9 cellular contexts compared by ENCODE assay signal in the genomic region with DNA sequence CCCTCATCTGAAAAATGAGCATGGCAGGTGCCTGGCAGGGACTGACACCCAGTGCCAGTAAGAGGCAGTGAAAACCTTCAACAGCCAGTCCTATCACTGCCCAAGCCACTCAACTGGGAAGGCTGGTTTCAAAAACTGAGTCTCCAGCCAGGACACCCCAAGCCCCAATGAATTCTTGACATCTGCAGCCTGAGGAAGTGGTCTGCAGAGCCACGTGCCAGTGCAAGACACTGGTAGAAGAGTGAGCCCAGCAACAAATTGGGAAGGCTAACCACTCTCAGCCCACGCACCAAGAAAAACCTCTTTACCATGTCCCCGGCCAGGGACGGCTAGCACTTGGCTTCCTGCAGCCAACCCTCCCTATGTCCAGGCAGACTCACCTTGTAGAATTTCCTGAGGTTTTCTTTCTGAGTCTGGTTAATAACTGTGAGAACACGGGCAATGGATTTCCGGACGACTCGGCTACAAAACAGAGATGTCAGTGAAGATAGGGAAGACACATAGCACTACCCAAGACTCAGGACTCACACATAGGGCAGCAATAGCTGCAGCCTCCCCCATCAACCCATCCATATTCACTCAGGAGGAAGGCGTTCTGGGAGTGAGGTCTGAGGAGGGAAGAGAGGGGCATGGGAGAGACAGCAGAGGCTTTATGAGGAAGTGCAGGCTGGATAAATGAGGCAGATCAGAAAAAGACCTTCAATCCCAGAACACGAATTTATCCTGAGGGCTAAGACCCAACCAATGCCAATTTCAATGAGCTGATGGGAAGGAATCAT. TPM values are rescaled to one million over a fixed set of nuclear protein-coding genes. Genes with fewer than 3 reads are reported as not detected.
DNase-seq lines count a peak whose midpoint lies in the region; ATAC-seq and TF ChIP-seq lines count a peak whose summit lies in the region.
"Had no signal": no experiment of that assay in that cellular context is flagged by ENCODE, and none has a peak within 500 bp of the region (broad histone marks: within the 10 kb centered on the region; RNA-seq: fewer than 3 reads in every experiment).

No MANE protein-coding gene starts in this region.

- H3K4me3 ChIP-seq in DND-41 (ENCODE audit: low read depth in 1 of 2, low read length in 2 of 2) (peak overlapping the region; percentile 61 to 92; a peak in 3 of 4 replicates), NT2/D1 (ENCODE audit: insufficient read length, low read depth) (peak overlapping the region; percentile 81), duodenal mucosa (ENCODE audit: low read depth in 1 of 2, low read length in 2 of 2) (peak overlapping the region; percentile 88 to 96), neural progenitor cell (peak overlapping the region; percentile 99)

- peak overlapping the region; percentile 95 for H3K4me3 Mint-ChIP-seq in neural progenitor cell

- peaks cover 24% of the 10 kb centered on the region for H3K4me1 Mint-ChIP-seq in neural progenitor cell

- H3K4me2 ChIP-seq in DND-41 (ENCODE audit: insufficient read depth, low read length) (peak overlapping the region; percentile 93), neural progenitor cell (peak overlapping the region; percentile 98)

- peaks cover 55% of the 10 kb centered on the region for H3K36me3 ChIP-seq in DND-41 (ENCODE audit: insufficient read depth, low read length)
- H3K36me3 ChIP-seq in NT2/D1 (ENCODE audit: insufficient read depth, insufficient read length, low read length) = peaks cover 72% of the 10 kb centered on the region
- H3K36me3 ChIP-seq in duodenal mucosa (ENCODE audit: control insufficient read depth in 1 of 2, insufficient read depth in 2 of 2, low read length in 2 of 2) = peaks cover 24 to 43% of the 10 kb centered on the region in 2 donors
- H3K36me3 ChIP-seq in neural progenitor cell = no peaks in the 10 kb centered on the region

- peaks cover 38% of the 10 kb centered on the region for H3K4me1 ChIP-seq in DND-41 (ENCODE audit: insufficient read depth, low read length)
- peaks cover 27% of the 10 kb centered on the region for H3K4me1 ChIP-seq in NT2/D1 (ENCODE audit: insufficient read depth, insufficient read length)
- peaks cover 26 to 38% of the 10 kb centered on the region in 2 donors for H3K4me1 ChIP-seq in duodenal mucosa (ENCODE audit: control insufficient read depth in 1 of 2, insufficient read depth in 2 of 2, low read length in 2 of 2)
- peaks cover 14% of the 10 kb centered on the region for H3K4me1 ChIP-seq in neural progenitor cell

- H4K20me1 ChIP-seq in DND-41 (ENCODE audit: insufficient read depth, low read length) = peaks cover 62% of the 10 kb centered on the region
- H4K20me1 ChIP-seq in neural progenitor cell (ENCODE audit: low read depth) = peaks cover 61% of the 10 kb centered on the region

- H3K27me3 ChIP-seq in DND-41 (ENCODE audit: insufficient read depth, low read length, poor library complexity) (no peaks in the 10 kb centered on the region), NT2/D1 (ENCODE audit: insufficient read depth, insufficient read length) (no peaks in the 10 kb centered on the region), duodenal mucosa (ENCODE audit: control insufficient read depth in 1 of 2, insufficient read depth in 2 of 2, low read length in 2 of 2) (no peaks in the 10 kb centered on the region), neural progenitor cell (no peaks in the 10 kb centered on the region)

- H3K27ac ChIP-seq in DND-41 (ENCODE audit: low read length) = 0 out of 2 replicates have a peak overlapping the region, but pooled peaks have one; percentile 91
- H3K27ac ChIP-seq in duodenal mucosa (ENCODE audit: low read depth, low read length) = no peak overlapping the region
- H3K27ac ChIP-seq in neural progenitor cell = no peak overlapping the region

- H3K79me2 ChIP-seq in DND-41 (ENCODE audit: insufficient read depth, low read length) = peaks cover 35% of the 10 kb centered on the region
- peaks cover 43% of the 10 kb centered on the region for H3K79me2 ChIP-seq in neural progenitor cell (ENCODE audit: low read depth)

- H3K27ac Mint-ChIP-seq in neural progenitor cell = peak overlapping the region; percentile 32

- H3K36me3 Mint-ChIP-seq in neural progenitor cell = peaks cover 8% of the 10 kb centered on the region

- DNase-seq in DND-41 (no peak), NT2/D1 (ENCODE audit: low read depth, low spot score) (no peak), neural progenitor cell (ENCODE audit: low spot score) (no peak), HUDEP-2 (lab: John Stamatoyannopoulos, UW; ENCODE audit: unreplicated experiment in 76 of 76) (no peak), T-helper 9 cell (no peak)
- DNase-seq in activated CD8-positive, alpha-beta memory T cell treated with anti-CD3 and anti-CD28 coated beads for 24 hours = no peak
- DNase-seq: NK-92 treated with Interleukin-12 subunit alpha and Interleukin-12 subunit beta, amount 100 ng/mL, for 24 hours had no signal

- no peak for ATAC-seq in DND-41 (ENCODE audit: insufficient read depth, low read depth)
- no peak for ATAC-seq in GM19328 (IDR thresholded peaks at IDR 0.05; ENCODE audit: unreplicated experiment)

- peaks cover 6% of the 10 kb centered on the region for H3K27me3 Mint-ChIP-seq in neural progenitor cell (ENCODE audit: insufficient read depth, low read depth)

- peaks cover 81% of the 10 kb centered on the region for H3F3A ChIP-seq in neural progenitor cell (ENCODE audit: low read depth)

- no peaks in the 10 kb centered on the region for H3K9me3 ChIP-seq in DND-41 (ENCODE audit: insufficient read depth, low read length, severe bottlenecking)
- H3K9me3 ChIP-seq in NT2/D1 (ENCODE audit: insufficient read depth, low read length) = no peaks in the 10 kb centered on the region
- H3K9me3 ChIP-seq in duodenal mucosa (ENCODE audit: control insufficient read depth in 1 of 2, low read length in 2 of 2) = no peaks in the 10 kb centered on the region
- no peaks in the 10 kb centered on the region for H3K9me3 ChIP-seq in neural progenitor cell (ENCODE audit: low read depth)

- peak overlapping the region; percentile 79 for H3K9ac ChIP-seq in DND-41 (ENCODE audit: low read depth, low read length)
- peak overlapping the region; percentile 87 for H3K9ac ChIP-seq in NT2/D1 (ENCODE audit: insufficient read length, low read depth)
- H3K9ac ChIP-seq in duodenal mucosa (ENCODE audit: low read depth in 1 of 2, low read length in 2 of 2) = peak overlapping the region; percentile 80 to 92
- H3K9ac ChIP-seq in neural progenitor cell = peak overlapping the region; percentile 100

- no peaks in the 10 kb centered on the region for H3K9me3 Mint-ChIP-seq in neural progenitor cell

- TF ChIP-seq CTCF in DND-41 (IDR thresholded peaks at IDR 0.05; ENCODE audit: borderline replicate concordance, extremely low read depth, low read length, poor library complexity, severe bottlenecking) = no peak
- TF ChIP-seq CTCF in neural progenitor cell (IDR thresholded peaks at IDR 0.05) = no peak

- H2AFZ ChIP-seq in DND-41 (ENCODE audit: low read depth, low read length) (no peak overlapping the region), neural progenitor cell (replicated peaks) (no peak overlapping the region)

RNA-seq across cellular contexts. Expression of gene RPL35, which starts 1.8 kb away (rescaled TPM):
- 2,408 and 2,553 TPM in 2 replicates for total RNA-seq in neural progenitor cell (ENCODE audit: low replicate concordance)

RNA-seq across cellular contexts. Expression of gene ARPC5L, which starts 1.9 kb away (rescaled TPM):
- 24.0 and 26.2 TPM in 2 replicates for total RNA-seq in neural progenitor cell (ENCODE audit: low replicate concordance)

RNA-seq across cellular contexts. Expression of gene WDR38, which starts 6.7 kb away (rescaled TPM):
- total RNA-seq in neural progenitor cell (ENCODE audit: low replicate concordance) = not detected in 2 replicates
